ENCODE assay signal across 8 cellular contexts in the genomic region with DNA sequence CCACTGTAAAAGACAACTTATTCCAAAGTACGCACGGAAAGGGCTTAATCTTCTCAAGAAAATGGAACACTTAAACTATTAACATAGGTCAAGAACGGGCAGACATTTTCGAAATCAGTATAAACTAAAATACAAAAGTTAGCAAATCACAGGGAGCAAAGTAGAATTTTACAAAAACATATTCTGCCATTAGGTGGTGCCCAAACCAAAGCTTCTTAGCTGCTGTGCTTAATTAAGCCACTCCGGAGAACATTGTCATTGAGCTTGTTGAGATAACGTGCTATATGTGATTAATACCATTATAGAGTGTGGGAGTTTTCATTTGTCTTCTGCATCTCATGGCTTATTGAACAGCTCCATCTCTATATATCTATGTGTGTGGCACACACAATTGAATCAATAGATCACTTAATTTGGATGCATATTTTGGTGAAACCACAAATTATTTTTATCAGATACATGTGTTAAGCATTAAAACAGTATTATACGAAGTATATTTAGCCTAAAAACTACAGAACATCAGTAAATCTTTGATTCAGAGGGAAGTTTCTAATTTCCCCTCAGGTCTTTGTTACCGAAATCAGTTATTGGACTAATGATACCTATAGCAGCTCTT.
DNase-seq lines count a peak whose midpoint lies in the region; ATAC-seq, FAIRE-seq and TF ChIP-seq lines count a peak whose summit lies in the region.

No MANE protein-coding gene starts in this region.

- H3K9me3 Mint-ChIP-seq in activated naive CD4-positive, alpha-beta T cell treated with anti-CD3 and anti-CD28 coated beads, Interleukin-2, amount 10 ng/mL, durations not matched to agents 7 days and 5 days: no peaks in the 10 kb centered on the region

- no peak overlapping the region for H3K27ac Mint-ChIP-seq in activated naive CD4-positive, alpha-beta T cell treated with anti-CD3 and anti-CD28 coated beads, Interleukin-2, amount 10 ng/mL, durations not matched to agents 7 days and 5 days

- no peak for TF ChIP-seq POLR2A in NB4 (IDR thresholded peaks at IDR 0.05; ENCODE audit: extremely low read depth, insufficient read length)

- FAIRE-seq in islet of Langerhans (lab: Jason Lieb, UNC): peak; percentile 96

- H3K4me3 ChIP-seq in NB4 (ENCODE audit: low read depth, low read length): no peak overlapping the region

- TF ChIP-seq CTCF in NB4 (IDR thresholded peaks at IDR 0.05; ENCODE audit: low read depth, low read length): peak; percentile 32

- H3K27me3 Mint-ChIP-seq in activated naive CD4-positive, alpha-beta T cell treated with anti-CD3 and anti-CD28 coated beads, Interleukin-2, amount 10 ng/mL, durations not matched to agents 7 days and 5 days: no peaks in the 10 kb centered on the region

- DNase-seq in SIG-M5 treated with dmso at 0.1 percent for 504 hours (lab: John Stamatoyannopoulos, UW; ENCODE audit: unreplicated experiment): peak; percentile 37
- DNase-seq in SIG-M5 (lab: John Stamatoyannopoulos, UW): no peak
- peak; percentile 71 for DNase-seq in NB4 (ENCODE audit: low read depth)
- peak; percentile 56 for DNase-seq in astrocyte of the hippocampus (ENCODE audit: low read depth, low spot score)
- no peak for DNase-seq in NCI-H187 (lab: John Stamatoyannopoulos, UW)
- no peak for DNase-seq in activated naive CD4-positive, alpha-beta T cell treated with anti-CD3 and anti-CD28 coated beads, Interleukin-2, amount 10 ng/mL, durations not matched to agents 7 days and 5 days

- CTCF ChIA-PET in activated naive CD4-positive, alpha-beta T cell treated with anti-CD3 and anti-CD28 coated beads, Interleukin-2, amount 10 ng/mL, durations not matched to agents 7 days and 5 days (lab: Charles Lee): interaction anchor here (0.6 to 2.8 kb wide), 14 partner anchors 11 to 736 kb away, joined by 3 to 16 read pairs (median 4); no protein-coding TSS in a partner anchor

- peaks cover 6% of the 10 kb centered on the region for H3K36me3 Mint-ChIP-seq in activated naive CD4-positive, alpha-beta T cell treated with anti-CD3 and anti-CD28 coated beads, Interleukin-2, amount 10 ng/mL, durations not matched to agents 7 days and 5 days

- ATAC-seq in GM21515 (IDR thresholded peaks at IDR 0.05; ENCODE audit: unreplicated experiment): no peak

- H3K4me3 Mint-ChIP-seq in activated naive CD4-positive, alpha-beta T cell treated with anti-CD3 and anti-CD28 coated beads, Interleukin-2, amount 10 ng/mL, durations not matched to agents 7 days and 5 days: no peak overlapping the region

- no peaks in the 10 kb centered on the region for H3K4me1 Mint-ChIP-seq in activated naive CD4-positive, alpha-beta T cell treated with anti-CD3 and anti-CD28 coated beads, Interleukin-2, amount 10 ng/mL, durations not matched to agents 7 days and 5 days

Comparison
In these comparisons a context has a peak if more than half of its experiments do, and no peak if none do; other contexts are left out.
1. DNase-seq: peak in SIG-M5 treated with dmso at 0.1 percent for 504 hours (single experiment), NB4 (single experiment) and astrocyte of the hippocampus (single experiment); none in SIG-M5 (single experiment), NCI-H187 (0 of 2) and activated naive CD4-positive, alpha-beta T cell treated with anti-CD3 and anti-CD28 coated beads, Interleukin-2, amount 10 ng/mL, durations not matched to agents 7 days and 5 days (single experiment).